Comparison of ENCODE assay signal across 2 cellular contexts in genomic region chr5:150789943-150790611, GRCh38.
TF ChIP-seq lines count a peak whose summit lies in the region.

No MANE protein-coding gene starts in this region.

TF ChIP-seq in GM12878, 131 proteins besides CTCF, POLR2A, EP300 and RAD21 (continues in another document):
- no peak for TF ChIP-seq CHD1 (IDR thresholded peaks at IDR 0.05; ENCODE audit: low read depth, low read length)
- TF ChIP-seq SREBF1 (IDR thresholded peaks at IDR 0.05; ENCODE audit: low read length), result no peak
- TF ChIP-seq TAF1 (IDR thresholded peaks at IDR 0.05; ENCODE audit: borderline replicate concordance, low read depth, low read length), result no peak
- TF ChIP-seq ZNF384 (IDR thresholded peaks at IDR 0.05; ENCODE audit: borderline replicate concordance, low read depth, low read length), result no peak
- no peak for TF ChIP-seq PML (IDR thresholded peaks at IDR 0.05; ENCODE audit: low read length)
- TF ChIP-seq YY1 (IDR thresholded peaks at IDR 0.05; ENCODE audit: low read depth, low read length), result peak; percentile 69; the same call in 1 of the 2 replicates
- no peak for TF ChIP-seq YBX1 (IDR thresholded peaks at IDR 0.05)
- TF ChIP-seq TCF3 (IDR thresholded peaks at IDR 0.05; ENCODE audit: borderline replicate concordance, insufficient read depth, low read depth, low read length), result no peak
- no peak for TF ChIP-seq HDAC2 (IDR thresholded peaks at IDR 0.05)
- no peak for TF ChIP-seq RAD51 (IDR thresholded peaks at IDR 0.05)
- TF ChIP-seq GABPA (IDR thresholded peaks at IDR 0.05; ENCODE audit: low read depth), result no peak
- TF ChIP-seq RB1 (IDR thresholded peaks at IDR 0.05; ENCODE audit: borderline replicate concordance), result no peak
- TF ChIP-seq NFYA (IDR thresholded peaks at IDR 0.05; ENCODE audit: borderline replicate concordance, low read depth, low read length), result no peak
- TF ChIP-seq CHD2 (IDR thresholded peaks at IDR 0.05; ENCODE audit: borderline replicate concordance, low read depth, low read length), result no peak
- TF ChIP-seq NR2F1 (conservative IDR thresholded peaks at IDR 0.05), result no peak
- TF ChIP-seq, protein P1, sequence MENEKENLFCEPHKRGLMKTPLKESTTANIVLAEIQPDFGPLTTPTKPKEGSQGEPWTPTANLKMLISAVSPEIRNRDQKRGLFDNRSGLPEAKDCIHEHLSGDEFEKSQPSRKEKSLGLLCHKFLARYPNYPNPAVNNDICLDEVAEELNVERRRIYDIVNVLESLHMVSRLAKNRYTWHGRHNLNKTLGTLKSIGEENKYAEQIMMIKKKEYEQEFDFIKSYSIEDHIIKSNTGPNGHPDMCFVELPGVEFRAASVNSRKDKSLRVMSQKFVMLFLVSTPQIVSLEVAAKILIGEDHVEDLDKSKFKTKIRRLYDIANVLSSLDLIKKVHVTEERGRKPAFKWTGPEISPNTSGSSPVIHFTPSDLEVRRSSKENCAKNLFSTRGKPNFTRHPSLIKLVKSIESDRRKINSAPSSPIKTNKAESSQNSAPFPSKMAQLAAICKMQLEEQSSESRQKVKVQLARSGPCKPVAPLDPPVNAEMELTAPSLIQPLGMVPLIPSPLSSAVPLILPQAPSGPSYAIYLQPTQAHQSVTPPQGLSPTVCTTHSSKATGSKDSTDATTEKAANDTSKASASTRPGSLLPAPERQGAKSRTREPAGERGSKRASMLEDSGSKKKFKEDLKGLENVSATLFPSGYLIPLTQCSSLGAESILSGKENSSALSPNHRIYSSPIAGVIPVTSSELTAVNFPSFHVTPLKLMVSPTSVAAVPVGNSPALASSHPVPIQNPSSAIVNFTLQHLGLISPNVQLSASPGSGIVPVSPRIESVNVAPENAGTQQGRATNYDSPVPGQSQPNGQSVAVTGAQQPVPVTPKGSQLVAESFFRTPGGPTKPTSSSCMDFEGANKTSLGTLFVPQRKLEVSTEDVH (IDR thresholded peaks at IDR 0.05; ENCODE audit: low read depth, partially characterized antibody), result no peak
- no peak for TF ChIP-seq ZBTB4 (CRISPR knock-in tag; IDR thresholded peaks at IDR 0.05)
- TF ChIP-seq HCFC1 (IDR thresholded peaks at IDR 0.05; ENCODE audit: low read length), result no peak
- no peak for TF ChIP-seq FOXK2 (IDR thresholded peaks at IDR 0.05)
- TF ChIP-seq POLR2AphosphoS5 (IDR thresholded peaks at IDR 0.05; ENCODE audit: low read length), result no peak
- TF ChIP-seq, protein P2, sequence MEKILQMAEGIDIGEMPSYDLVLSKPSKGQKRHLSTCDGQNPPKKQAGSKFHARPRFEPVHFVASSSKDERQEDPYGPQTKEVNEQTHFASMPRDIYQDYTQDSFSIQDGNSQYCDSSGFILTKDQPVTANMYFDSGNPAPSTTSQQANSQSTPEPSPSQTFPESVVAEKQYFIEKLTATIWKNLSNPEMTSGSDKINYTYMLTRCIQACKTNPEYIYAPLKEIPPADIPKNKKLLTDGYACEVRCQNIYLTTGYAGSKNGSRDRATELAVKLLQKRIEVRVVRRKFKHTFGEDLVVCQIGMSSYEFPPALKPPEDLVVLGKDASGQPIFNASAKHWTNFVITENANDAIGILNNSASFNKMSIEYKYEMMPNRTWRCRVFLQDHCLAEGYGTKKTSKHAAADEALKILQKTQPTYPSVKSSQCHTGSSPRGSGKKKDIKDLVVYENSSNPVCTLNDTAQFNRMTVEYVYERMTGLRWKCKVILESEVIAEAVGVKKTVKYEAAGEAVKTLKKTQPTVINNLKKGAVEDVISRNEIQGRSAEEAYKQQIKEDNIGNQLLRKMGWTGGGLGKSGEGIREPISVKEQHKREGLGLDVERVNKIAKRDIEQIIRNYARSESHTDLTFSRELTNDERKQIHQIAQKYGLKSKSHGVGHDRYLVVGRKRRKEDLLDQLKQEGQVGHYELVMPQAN (conservative IDR thresholded peaks at IDR 0.05), result no peak
- TF ChIP-seq SUZ12 (IDR thresholded peaks at IDR 0.05; ENCODE audit: unreplicated experiment), result no peak
- peak; percentile 52; the same call in 1 of the 2 replicates for TF ChIP-seq CBFB (IDR thresholded peaks at IDR 0.05; ENCODE audit: low read depth)
- TF ChIP-seq SUPT20H (IDR thresholded peaks at IDR 0.05; ENCODE audit: borderline replicate concordance, control insufficient read depth, low read depth, low read length), result no peak
- TF ChIP-seq POU2F2 (IDR thresholded peaks at IDR 0.05; ENCODE audit: borderline replicate concordance, low read depth, low read length), result no peak; the same call in 2 of the 3 replicates
- no peak for TF ChIP-seq NR2C1 (IDR thresholded peaks at IDR 0.05)
- TF ChIP-seq DPF2 (IDR thresholded peaks at IDR 0.05), result 0 out of 2 replicates have a peak, but pooled peaks have one; percentile 16
- TF ChIP-seq MYC (IDR thresholded peaks at IDR 0.05; ENCODE audit: insufficient read depth, insufficient read length, insufficient replicate concordance, low read length, severe bottlenecking), result no peak
- TF ChIP-seq ATF3 (IDR thresholded peaks at IDR 0.05; ENCODE audit: borderline replicate concordance, extremely low read depth, low read depth, low read length), result no peak

TF ChIP-seq in HepG2, 621 proteins besides CTCF, POLR2A, EP300 and RAD21:
- no peak for TF ChIP-seq ATF7-NPFF (CRISPR knock-in tag; IDR thresholded peaks at IDR 0.05; ENCODE audit: low read depth)
- TF ChIP-seq ZNF629 (CRISPR knock-in tag; conservative IDR thresholded peaks at IDR 0.05), result peak; percentile 82
- TF ChIP-seq U2AF2 (IDR thresholded peaks at IDR 0.05; ENCODE audit: low read depth, low read length), result no peak
- TF ChIP-seq TBL1XR1 (IDR thresholded peaks at IDR 0.05; ENCODE audit: borderline replicate concordance, low read length, partially characterized antibody), result no peak
